Comparison of ENCODE assay signal across 1 cellular context in genomic region chr14:95361373-95362179, GRCh38.
A peak's percentile ranks its signal among the peaks of the same experiment; 100 is the strongest.
TF ChIP-seq lines count a peak whose summit lies in the region.

No MANE protein-coding gene starts in this region.

TF ChIP-seq in HepG2, 621 proteins besides CTCF, POLR2A, EP300 and RAD21 (continued from another document):
- TF ChIP-seq ZNF687 (CRISPR knock-in tag; IDR thresholded peaks at IDR 0.05): peak; percentile 28; the same call in 1 of the 2 replicates
- no peak for TF ChIP-seq BHLHE40 (IDR thresholded peaks at IDR 0.05; ENCODE audit: low read length)
- no peak for TF ChIP-seq MAZ (IDR thresholded peaks at IDR 0.05; ENCODE audit: borderline replicate concordance, low read depth, low read length)
- no peak for TF ChIP-seq MAZ (CRISPR knock-in tag; IDR thresholded peaks at IDR 0.05; ENCODE audit: low read depth)
- TF ChIP-seq GLI4 (CRISPR knock-in tag; IDR thresholded peaks at IDR 0.05; ENCODE audit: borderline replicate concordance): no peak
- TF ChIP-seq SALL1 (CRISPR knock-in tag; IDR thresholded peaks at IDR 0.05): 0 out of 2 replicates have a peak, but pooled peaks have one; percentile 28
- TF ChIP-seq ARID5B (CRISPR knock-in tag; IDR thresholded peaks at IDR 0.05): no peak
- TF ChIP-seq ZNF850 (CRISPR knock-in tag; conservative IDR thresholded peaks at IDR 0.05): no peak
- TF ChIP-seq AHR (CRISPR knock-in tag; IDR thresholded peaks at IDR 0.05): no peak
- TF ChIP-seq SOX13 (IDR thresholded peaks at IDR 0.05): no peak
- 0 out of 4 replicates have a peak, but pooled peaks of 1 of the 2 experiments have one; percentile 8 for TF ChIP-seq SOX13 (CRISPR knock-in tag; conservative IDR thresholded peaks at IDR 0.05 in 1 of 2, IDR thresholded peaks at IDR 0.05 in 1 of 2)
- no peak for TF ChIP-seq PTBP1 (IDR thresholded peaks at IDR 0.05; ENCODE audit: low read depth, low read length, poor library complexity, severe bottlenecking)
- TF ChIP-seq ZNF629 (CRISPR knock-in tag; conservative IDR thresholded peaks at IDR 0.05): no peak
- TF ChIP-seq CREM (IDR thresholded peaks at IDR 0.05): no peak
- TF ChIP-seq CREM (CRISPR knock-in tag; IDR thresholded peaks at IDR 0.05): no peak
- no peak for TF ChIP-seq MXD4 (CRISPR knock-in tag; IDR thresholded peaks at IDR 0.05)
- TF ChIP-seq ZNF670 (CRISPR knock-in tag; IDR thresholded peaks at IDR 0.05; ENCODE audit: borderline replicate concordance): no peak
- 0 out of 2 replicates have a peak, but pooled peaks have one; percentile 30 for TF ChIP-seq REPIN1 (CRISPR knock-in tag; IDR thresholded peaks at IDR 0.05; ENCODE audit: borderline replicate concordance, low read depth)
- no peak for TF ChIP-seq ZUFSP (CRISPR knock-in tag; IDR thresholded peaks at IDR 0.05; ENCODE audit: borderline replicate concordance)
- TF ChIP-seq MXD3 (CRISPR knock-in tag; IDR thresholded peaks at IDR 0.05): no peak
- TF ChIP-seq TARDBP (CRISPR knock-in tag; IDR thresholded peaks at IDR 0.05): 0 out of 2 replicates have a peak, but pooled peaks have one; percentile 19
- TF ChIP-seq STAG1 (CRISPR knock-in tag; IDR thresholded peaks at IDR 0.05): peak; percentile 76
- no peak for TF ChIP-seq PBX3 (CRISPR knock-in tag; IDR thresholded peaks at IDR 0.05; ENCODE audit: borderline replicate concordance)
- no peak for TF ChIP-seq NFIB (CRISPR knock-in tag; IDR thresholded peaks at IDR 0.05; ENCODE audit: borderline replicate concordance)
- no peak for TF ChIP-seq ZBTB43 (CRISPR knock-in tag; conservative IDR thresholded peaks at IDR 0.05)
- no peak for TF ChIP-seq ZNF275 (CRISPR knock-in tag; IDR thresholded peaks at IDR 0.05; ENCODE audit: borderline replicate concordance)
- no peak for TF ChIP-seq ZNF513 (CRISPR knock-in tag; conservative IDR thresholded peaks at IDR 0.05)
- peak; percentile 84 for TF ChIP-seq ZNF121 (CRISPR knock-in tag; IDR thresholded peaks at IDR 0.05)
- peak; percentile 85 for TF ChIP-seq ZKSCAN1 (IDR thresholded peaks at IDR 0.05; ENCODE audit: low read length)
- peak; percentile 88 for TF ChIP-seq PATZ1 (CRISPR knock-in tag; IDR thresholded peaks at IDR 0.05)
- no peak for TF ChIP-seq MIER2 (CRISPR knock-in tag; IDR thresholded peaks at IDR 0.05)
- no peak for TF ChIP-seq KDM5B (CRISPR knock-in tag; IDR thresholded peaks at IDR 0.05; ENCODE audit: borderline replicate concordance)
- peak; percentile 47; the same call in 1 of the 2 replicates for TF ChIP-seq ZMYM3 (CRISPR knock-in tag; IDR thresholded peaks at IDR 0.05)
- peak; percentile 60; the same call in 1 of the 2 replicates for TF ChIP-seq BORCS8-MEF2B (CRISPR knock-in tag; IDR thresholded peaks at IDR 0.05)
- peak; percentile 20; the same call in 1 of the 2 replicates for TF ChIP-seq ZNF768 (CRISPR knock-in tag; IDR thresholded peaks at IDR 0.05)
- no peak for TF ChIP-seq SOX6 (IDR thresholded peaks at IDR 0.05)
- no peak for TF ChIP-seq SOX6 (CRISPR knock-in tag; IDR thresholded peaks at IDR 0.05)
- 0 out of 2 replicates have a peak, but pooled peaks have one; percentile 35 for TF ChIP-seq POGK (CRISPR knock-in tag; conservative IDR thresholded peaks at IDR 0.05)
